ENCODE assay signal across 27 cellular contexts in genomic region chr3:82509106-82509842, GRCh38.
"Had no signal": no experiment of that assay in that cellular context is flagged by ENCODE, and none has a peak within 500 bp of the region (broad histone marks: within the 10 kb centered on the region; RNA-seq: fewer than 3 reads in every experiment).

No MANE protein-coding gene starts in this region.

- H3K36me3 Mint-ChIP-seq: activated naive CD4-positive, alpha-beta T cell treated with anti-CD3 and anti-CD28 coated beads, Interleukin-2, amount 10 ng/mL, durations not matched to agents 7 days and 5 days; activated naive CD8-positive, alpha-beta T cell treated with anti-CD3 and anti-CD28 coated beads, Interleukin-2, amount 10 ng/mL, durations not matched to agents 7 days and 5 days; natural killer cell; neural progenitor cell had no signal

- H3K4me1 Mint-ChIP-seq: activated naive CD4-positive, alpha-beta T cell treated with anti-CD3 and anti-CD28 coated beads, Interleukin-2, amount 10 ng/mL, durations not matched to agents 7 days and 5 days; activated naive CD8-positive, alpha-beta T cell treated with anti-CD3 and anti-CD28 coated beads, Interleukin-2, amount 10 ng/mL, durations not matched to agents 7 days and 5 days; natural killer cell; neural progenitor cell had no signal

- ATAC-seq: gastrocnemius medialis, left colon, natural killer cell, right cardiac atrium had no signal

- H3K4me1 ChIP-seq: gastrocnemius medialis, neural progenitor cell, vagina had no signal

- DNase-seq: activated CD4-positive, alpha-beta T cell treated with anti-CD3 and anti-CD28 coated beads for 4 hours; activated CD4-positive, alpha-beta T cell treated with anti-CD3 and anti-CD28 coated beads, Interleukin-2, amount 50 U/mL, for 48 hours; activated CD8-positive, alpha-beta memory T cell treated with anti-CD3 and anti-CD28 coated beads, Interleukin-2, amount 50 U/mL, for 48 hours; activated gamma-delta T cell; activated naive CD4-positive, alpha-beta T cell treated with anti-CD3 and anti-CD28 coated beads, Interleukin-2, amount 10 ng/mL, durations not matched to agents 7 days and 5 days; activated naive CD8-positive, alpha-beta T cell treated with anti-CD3 and anti-CD28 coated beads, Interleukin-2, amount 10 ng/mL, durations not matched to agents 7 days and 5 days; activated T-cell treated with anti-CD3 and anti-CD28 coated beads, Interleukin-2, amount 50 U/mL, for 24 hours; brain microvascular endothelial cell; caudate nucleus; cortex of kidney; gastrocnemius medialis; glutamatergic neuron; islet precursor cell; left colon; mesendoderm; natural killer cell; stimulated activated CD4-positive, alpha-beta T cell treated with anti-CD3 and anti-CD28 coated beads, Interleukin-12 subunit alpha, Interleukin-12 subunit beta, amount 100 ng/mL, for 4 hours; stimulated activated CD4-positive, alpha-beta T cell treated with anti-CD3 and anti-CD28 coated beads, Interleukin-4, amount 100 ng/mL, for 4 hours; stimulated activated CD8-positive, alpha-beta memory T cell treated with anti-CD3 and anti-CD28 coated beads, Interleukin-4, amount 100 ng/mL, for 48 hours; stimulated activated naive CD4-positive, alpha-beta T cell; T-helper 9 cell; trophoblast cell had no signal

- H3K27ac Mint-ChIP-seq: activated naive CD4-positive, alpha-beta T cell treated with anti-CD3 and anti-CD28 coated beads, Interleukin-2, amount 10 ng/mL, durations not matched to agents 7 days and 5 days; activated naive CD8-positive, alpha-beta T cell treated with anti-CD3 and anti-CD28 coated beads, Interleukin-2, amount 10 ng/mL, durations not matched to agents 7 days and 5 days; activated T-cell treated with anti-CD3 and anti-CD28 coated beads, Interleukin-2, amount 50 U/mL, for 24 hours; natural killer cell; neural progenitor cell had no signal

- H3K4me3 ChIP-seq: gastrocnemius medialis, neural progenitor cell, skin epidermis, vagina had no signal

- H3K9me3 ChIP-seq: gastrocnemius medialis, vagina had no signal

- H3K27ac ChIP-seq: brain microvascular endothelial cell, gastrocnemius medialis, neural progenitor cell, vagina, VCaP had no signal

- H3K27me3 Mint-ChIP-seq: activated naive CD4-positive, alpha-beta T cell treated with anti-CD3 and anti-CD28 coated beads, Interleukin-2, amount 10 ng/mL, durations not matched to agents 7 days and 5 days; activated naive CD8-positive, alpha-beta T cell treated with anti-CD3 and anti-CD28 coated beads, Interleukin-2, amount 10 ng/mL, durations not matched to agents 7 days and 5 days; activated T-cell treated with anti-CD3 and anti-CD28 coated beads, Interleukin-2, amount 50 U/mL, for 24 hours had no signal

- H3K9me3 Mint-ChIP-seq: activated naive CD8-positive, alpha-beta T cell treated with anti-CD3 and anti-CD28 coated beads, Interleukin-2, amount 10 ng/mL, durations not matched to agents 7 days and 5 days; neural progenitor cell had no signal

- H3K4me3 Mint-ChIP-seq: activated naive CD4-positive, alpha-beta T cell treated with anti-CD3 and anti-CD28 coated beads, Interleukin-2, amount 10 ng/mL, durations not matched to agents 7 days and 5 days; activated naive CD8-positive, alpha-beta T cell treated with anti-CD3 and anti-CD28 coated beads, Interleukin-2, amount 10 ng/mL, durations not matched to agents 7 days and 5 days; activated T-cell treated with anti-CD3 and anti-CD28 coated beads, Interleukin-2, amount 50 U/mL, for 24 hours; natural killer cell; neural progenitor cell had no signal

- H3K27me3 ChIP-seq: brain microvascular endothelial cell, gastrocnemius medialis, neural progenitor cell, vagina had no signal

- H3K36me3 ChIP-seq: brain microvascular endothelial cell, gastrocnemius medialis, neural progenitor cell, vagina had no signal
